ENCODE assay signal across 19 cellular contexts in the genomic region with DNA sequence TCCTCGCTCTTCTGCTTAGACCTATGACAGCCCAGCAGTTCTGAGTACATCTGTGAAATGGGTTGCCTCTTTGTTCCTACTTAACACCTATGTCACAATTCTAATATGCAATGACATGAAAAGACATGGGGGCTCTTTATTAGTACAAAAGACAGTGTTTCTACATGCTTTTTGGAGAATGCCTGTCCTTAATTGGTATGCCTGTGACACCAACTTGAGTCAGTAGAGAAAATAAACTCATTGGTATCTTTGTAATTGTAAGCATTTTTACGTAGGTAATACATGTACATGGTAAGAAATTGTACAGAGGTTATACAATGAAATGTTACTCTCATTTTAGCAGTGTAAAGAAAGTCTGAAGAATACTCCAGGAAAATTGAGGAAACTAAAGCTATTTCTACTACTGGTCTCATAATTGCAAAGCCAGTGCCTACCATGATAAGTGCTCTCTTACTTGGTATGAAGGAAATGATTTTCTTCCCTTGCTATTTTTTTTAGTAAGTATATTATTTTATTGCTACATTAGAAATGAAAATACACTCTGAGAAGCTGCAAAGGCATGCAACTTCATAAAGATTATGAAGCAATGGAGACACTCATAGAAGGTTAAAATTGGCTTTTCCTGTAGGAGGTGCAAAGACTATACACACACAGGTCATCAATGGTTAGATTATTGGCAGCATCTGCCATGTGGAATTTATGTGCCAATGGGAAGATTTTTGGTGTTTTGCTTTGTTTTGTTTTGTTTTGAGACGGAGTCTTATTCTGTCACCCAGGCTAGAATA.
"Had no signal": no experiment of that assay in that cellular context is flagged by ENCODE, and none has a peak within 500 bp of the region (broad histone marks: within the 10 kb centered on the region; RNA-seq: fewer than 3 reads in every experiment).

No MANE protein-coding gene starts in this region.

- H3K36me3 ChIP-seq: adrenal gland, left lung, sigmoid colon, uterus had no signal

- ATAC-seq: activated naive CD4-positive, alpha-beta T cell treated with anti-CD3 and anti-CD28 coated beads, Interleukin-2, amount 50 U/mL, for 72 hours; esophagus mucosa; foreskin keratinocyte; left lung; naive thymus-derived CD4-positive, alpha-beta T cell; stimulated activated naive B cell treated with anti-CD40 and anti-IgM and Interleukin-4, amounts not matched to agents 10 μg/mL and 1 μg/mL and 100 μg/mL, for 72 hours; T-helper 17 cell had no signal

- H3K4me3 ChIP-seq: adrenal gland, left lung, lung, sigmoid colon, uterus had no signal

- H3K4me1 ChIP-seq: uterus had no signal

- DNase-seq: activated CD4-positive, alpha-beta memory T cell treated with anti-CD3 and anti-CD28 coated beads for 36 hours; activated CD4-positive, alpha-beta T cell treated with anti-CD3 and anti-CD28 coated beads for 48 hours; activated T-cell treated with anti-CD3 and anti-CD28 coated beads, Interleukin-2, amount 50 U/mL, for 1 hour; central memory CD4-positive, alpha-beta T cell; effector memory CD4-positive, alpha-beta T cell; left lung; naive thymus-derived CD4-positive, alpha-beta T cell; sigmoid colon; stimulated activated CD4-positive, alpha-beta T cell treated with anti-CD3 and anti-CD28 coated beads, Interleukin-2, amount 100 ng/mL, for 48 hours; stimulated activated naive B cell treated with anti-CD40 and anti-IgM and Interleukin-4, amounts not matched to agents 10 μg/mL and 1 μg/mL and 100 μg/mL, for 72 hours; T-helper 17 cell; uterus had no signal

- FAIRE-seq: astrocyte, colon had no signal

- H3K27me3 ChIP-seq: adrenal gland, foreskin keratinocyte, left lung, sigmoid colon, uterus had no signal

- H3K27ac ChIP-seq: adrenal gland, foreskin keratinocyte, left lung, sigmoid colon, uterus had no signal

- H3K9me3 ChIP-seq: adrenal gland, left lung, sigmoid colon, uterus had no signal
